In the genomic region with DNA sequence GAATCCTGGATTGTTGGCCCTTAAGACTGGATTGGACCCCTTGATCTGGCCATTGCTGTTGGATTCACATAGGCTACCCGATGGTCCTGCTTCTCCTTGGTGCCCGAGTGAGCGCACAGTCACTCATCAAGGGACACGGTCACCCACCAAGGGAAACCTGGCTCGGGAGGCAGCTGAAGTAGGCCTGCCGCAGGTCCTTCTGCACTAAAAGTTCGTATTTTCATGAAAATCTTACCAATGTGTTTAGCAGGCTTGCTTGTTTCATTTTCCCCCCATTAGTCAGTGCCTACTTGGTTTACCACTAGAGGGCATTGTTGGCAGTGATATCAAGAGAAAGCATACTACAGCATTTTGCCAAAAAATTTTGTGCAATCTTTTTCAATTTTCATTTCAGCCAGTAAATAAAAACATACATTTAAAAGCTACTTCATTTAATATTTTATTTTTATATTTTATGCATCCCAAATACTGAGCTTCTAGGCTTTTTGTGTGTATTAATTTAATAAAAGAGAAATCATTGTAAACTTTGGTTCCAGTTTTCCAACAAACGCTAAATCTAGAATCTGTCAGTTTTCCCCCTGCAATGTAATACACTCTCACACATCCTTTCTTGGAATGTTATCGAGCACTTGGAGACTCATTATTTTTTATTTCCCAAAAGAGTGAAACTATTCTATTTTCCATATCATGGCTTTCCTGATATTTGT, we compare ENCODE assay signal across 1 cellular context.
TF ChIP-seq lines count a peak whose summit lies in the region.

No MANE protein-coding gene starts in this region.

TF ChIP-seq in HepG2, 621 proteins besides CTCF, POLR2A, EP300 and RAD21 (continued from another document):
- TF ChIP-seq, protein P1, sequence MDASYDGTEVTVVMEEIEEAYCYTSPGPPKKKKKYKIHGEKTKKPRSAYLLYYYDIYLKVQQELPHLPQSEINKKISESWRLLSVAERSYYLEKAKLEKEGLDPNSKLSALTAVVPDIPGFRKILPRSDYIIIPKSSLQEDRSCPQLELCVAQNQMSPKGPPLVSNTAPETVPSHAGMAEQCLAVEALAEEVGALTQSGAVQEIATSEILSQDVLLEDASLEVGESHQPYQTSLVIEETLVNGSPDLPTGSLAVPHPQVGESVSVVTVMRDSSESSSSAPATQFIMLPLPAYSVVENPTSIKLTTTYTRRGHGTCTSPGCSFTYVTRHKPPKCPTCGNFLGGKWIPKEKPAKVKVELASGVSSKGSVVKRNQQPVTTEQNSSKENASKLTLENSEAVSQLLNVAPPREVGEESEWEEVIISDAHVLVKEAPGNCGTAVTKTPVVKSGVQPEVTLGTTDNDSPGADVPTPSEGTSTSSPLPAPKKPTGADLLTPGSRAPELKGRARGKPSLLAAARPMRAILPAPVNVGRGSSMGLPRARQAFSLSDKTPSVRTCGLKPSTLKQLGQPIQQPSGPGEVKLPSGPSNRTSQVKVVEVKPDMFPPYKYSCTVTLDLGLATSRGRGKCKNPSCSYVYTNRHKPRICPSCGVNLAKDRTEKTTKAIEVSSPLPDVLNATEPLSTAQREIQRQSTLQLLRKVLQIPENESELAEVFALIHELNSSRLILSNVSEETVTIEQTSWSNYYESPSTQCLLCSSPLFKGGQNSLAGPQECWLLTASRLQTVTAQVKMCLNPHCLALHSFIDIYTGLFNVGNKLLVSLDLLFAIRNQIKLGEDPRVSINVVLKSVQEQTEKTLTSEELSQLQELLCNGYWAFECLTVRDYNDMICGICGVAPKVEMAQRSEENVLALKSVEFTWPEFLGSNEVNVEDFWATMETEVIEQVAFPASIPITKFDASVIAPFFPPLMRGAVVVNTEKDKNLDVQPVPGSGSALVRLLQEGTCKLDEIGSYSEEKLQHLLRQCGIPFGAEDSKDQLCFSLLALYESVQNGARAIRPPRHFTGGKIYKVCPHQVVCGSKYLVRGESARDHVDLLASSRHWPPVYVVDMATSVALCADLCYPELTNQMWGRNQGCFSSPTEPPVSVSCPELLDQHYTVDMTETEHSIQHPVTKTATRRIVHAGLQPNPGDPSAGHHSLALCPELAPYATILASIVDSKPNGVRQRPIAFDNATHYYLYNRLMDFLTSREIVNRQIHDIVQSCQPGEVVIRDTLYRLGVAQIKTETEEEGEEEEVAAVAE (CRISPR knock-in tag; IDR thresholded peaks at IDR 0.05; ENCODE audit: borderline replicate concordance) = no peak
- TF ChIP-seq YEATS2 (CRISPR knock-in tag; IDR thresholded peaks at IDR 0.05; ENCODE audit: borderline replicate concordance) = no peak
- TF ChIP-seq, protein P2, sequence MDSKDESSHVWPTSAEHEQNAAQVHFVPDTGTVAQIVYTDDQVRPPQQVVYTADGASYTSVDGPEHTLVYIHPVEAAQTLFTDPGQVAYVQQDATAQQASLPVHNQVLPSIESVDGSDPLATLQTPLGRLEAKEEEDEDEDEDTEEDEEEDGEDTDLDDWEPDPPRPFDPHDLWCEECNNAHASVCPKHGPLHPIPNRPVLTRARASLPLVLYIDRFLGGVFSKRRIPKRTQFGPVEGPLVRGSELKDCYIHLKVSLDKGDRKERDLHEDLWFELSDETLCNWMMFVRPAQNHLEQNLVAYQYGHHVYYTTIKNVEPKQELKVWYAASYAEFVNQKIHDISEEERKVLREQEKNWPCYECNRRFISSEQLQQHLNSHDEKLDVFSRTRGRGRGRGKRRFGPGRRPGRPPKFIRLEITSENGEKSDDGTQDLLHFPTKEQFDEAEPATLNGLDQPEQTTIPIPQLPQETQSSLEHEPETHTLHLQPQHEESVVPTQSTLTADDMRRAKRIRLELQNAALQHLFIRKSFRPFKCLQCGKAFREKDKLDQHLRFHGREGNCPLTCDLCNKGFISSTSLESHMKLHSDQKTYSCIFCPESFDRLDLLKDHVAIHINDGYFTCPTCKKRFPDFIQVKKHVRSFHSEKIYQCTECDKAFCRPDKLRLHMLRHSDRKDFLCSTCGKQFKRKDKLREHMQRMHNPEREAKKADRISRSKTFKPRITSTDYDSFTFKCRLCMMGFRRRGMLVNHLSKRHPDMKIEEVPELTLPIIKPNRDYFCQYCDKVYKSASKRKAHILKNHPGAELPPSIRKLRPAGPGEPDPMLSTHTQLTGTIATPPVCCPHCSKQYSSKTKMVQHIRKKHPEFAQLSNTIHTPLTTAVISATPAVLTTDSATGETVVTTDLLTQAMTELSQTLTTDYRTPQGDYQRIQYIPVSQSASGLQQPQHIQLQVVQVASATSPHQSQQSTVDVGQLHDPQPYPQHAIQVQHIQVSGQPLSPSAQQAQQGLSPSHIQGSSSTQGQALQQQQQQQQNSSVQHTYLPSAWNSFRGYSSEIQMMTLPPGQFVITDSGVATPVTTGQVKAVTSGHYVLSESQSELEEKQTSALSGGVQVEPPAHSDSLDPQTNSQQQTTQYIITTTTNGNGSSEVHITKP (CRISPR knock-in tag; IDR thresholded peaks at IDR 0.05; ENCODE audit: low read depth) = no peak
- TF ChIP-seq TEF (CRISPR knock-in tag; IDR thresholded peaks at IDR 0.05) = no peak
- no peak for TF ChIP-seq BRF2 (CRISPR knock-in tag; IDR thresholded peaks at IDR 0.05)
- TF ChIP-seq ZC3H13 (CRISPR knock-in tag; IDR thresholded peaks at IDR 0.05) = no peak
- no peak for TF ChIP-seq TGIF2 (CRISPR knock-in tag; IDR thresholded peaks at IDR 0.05)
- TF ChIP-seq, protein P3, sequence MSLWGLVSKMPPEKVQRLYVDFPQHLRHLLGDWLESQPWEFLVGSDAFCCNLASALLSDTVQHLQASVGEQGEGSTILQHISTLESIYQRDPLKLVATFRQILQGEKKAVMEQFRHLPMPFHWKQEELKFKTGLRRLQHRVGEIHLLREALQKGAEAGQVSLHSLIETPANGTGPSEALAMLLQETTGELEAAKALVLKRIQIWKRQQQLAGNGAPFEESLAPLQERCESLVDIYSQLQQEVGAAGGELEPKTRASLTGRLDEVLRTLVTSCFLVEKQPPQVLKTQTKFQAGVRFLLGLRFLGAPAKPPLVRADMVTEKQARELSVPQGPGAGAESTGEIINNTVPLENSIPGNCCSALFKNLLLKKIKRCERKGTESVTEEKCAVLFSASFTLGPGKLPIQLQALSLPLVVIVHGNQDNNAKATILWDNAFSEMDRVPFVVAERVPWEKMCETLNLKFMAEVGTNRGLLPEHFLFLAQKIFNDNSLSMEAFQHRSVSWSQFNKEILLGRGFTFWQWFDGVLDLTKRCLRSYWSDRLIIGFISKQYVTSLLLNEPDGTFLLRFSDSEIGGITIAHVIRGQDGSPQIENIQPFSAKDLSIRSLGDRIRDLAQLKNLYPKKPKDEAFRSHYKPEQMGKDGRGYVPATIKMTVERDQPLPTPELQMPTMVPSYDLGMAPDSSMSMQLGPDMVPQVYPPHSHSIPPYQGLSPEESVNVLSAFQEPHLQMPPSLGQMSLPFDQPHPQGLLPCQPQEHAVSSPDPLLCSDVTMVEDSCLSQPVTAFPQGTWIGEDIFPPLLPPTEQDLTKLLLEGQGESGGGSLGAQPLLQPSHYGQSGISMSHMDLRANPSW (CRISPR knock-in tag; IDR thresholded peaks at IDR 0.05; ENCODE audit: borderline replicate concordance) = no peak
- TF ChIP-seq, protein P4, sequence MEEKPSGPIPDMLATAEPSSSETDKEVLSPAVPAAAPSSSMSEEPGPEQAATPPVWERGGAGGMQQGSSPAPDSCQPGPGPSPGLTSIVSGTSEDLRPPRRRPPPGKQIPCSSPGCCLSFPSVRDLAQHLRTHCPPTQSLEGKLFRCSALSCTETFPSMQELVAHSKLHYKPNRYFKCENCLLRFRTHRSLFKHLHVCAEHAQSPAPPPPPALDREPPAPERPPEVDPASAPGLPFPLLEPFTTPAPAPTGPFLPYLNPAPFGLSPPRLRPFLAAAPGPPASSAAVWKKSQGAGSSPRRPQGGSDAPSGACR (CRISPR knock-in tag; IDR thresholded peaks at IDR 0.05) = no peak
- no peak for TF ChIP-seq HDAC2 (CRISPR knock-in tag; IDR thresholded peaks at IDR 0.05)
- 0 out of 2 replicates have a peak, but pooled peaks have one; percentile 9 for TF ChIP-seq MAFF (IDR thresholded peaks at IDR 0.05; ENCODE audit: low read depth, low read length)
- no peak for TF ChIP-seq TOPORS (CRISPR knock-in tag; IDR thresholded peaks at IDR 0.05)
- no peak for TF ChIP-seq KLF15 (CRISPR knock-in tag; IDR thresholded peaks at IDR 0.05; ENCODE audit: borderline replicate concordance)
- TF ChIP-seq, protein P5, sequence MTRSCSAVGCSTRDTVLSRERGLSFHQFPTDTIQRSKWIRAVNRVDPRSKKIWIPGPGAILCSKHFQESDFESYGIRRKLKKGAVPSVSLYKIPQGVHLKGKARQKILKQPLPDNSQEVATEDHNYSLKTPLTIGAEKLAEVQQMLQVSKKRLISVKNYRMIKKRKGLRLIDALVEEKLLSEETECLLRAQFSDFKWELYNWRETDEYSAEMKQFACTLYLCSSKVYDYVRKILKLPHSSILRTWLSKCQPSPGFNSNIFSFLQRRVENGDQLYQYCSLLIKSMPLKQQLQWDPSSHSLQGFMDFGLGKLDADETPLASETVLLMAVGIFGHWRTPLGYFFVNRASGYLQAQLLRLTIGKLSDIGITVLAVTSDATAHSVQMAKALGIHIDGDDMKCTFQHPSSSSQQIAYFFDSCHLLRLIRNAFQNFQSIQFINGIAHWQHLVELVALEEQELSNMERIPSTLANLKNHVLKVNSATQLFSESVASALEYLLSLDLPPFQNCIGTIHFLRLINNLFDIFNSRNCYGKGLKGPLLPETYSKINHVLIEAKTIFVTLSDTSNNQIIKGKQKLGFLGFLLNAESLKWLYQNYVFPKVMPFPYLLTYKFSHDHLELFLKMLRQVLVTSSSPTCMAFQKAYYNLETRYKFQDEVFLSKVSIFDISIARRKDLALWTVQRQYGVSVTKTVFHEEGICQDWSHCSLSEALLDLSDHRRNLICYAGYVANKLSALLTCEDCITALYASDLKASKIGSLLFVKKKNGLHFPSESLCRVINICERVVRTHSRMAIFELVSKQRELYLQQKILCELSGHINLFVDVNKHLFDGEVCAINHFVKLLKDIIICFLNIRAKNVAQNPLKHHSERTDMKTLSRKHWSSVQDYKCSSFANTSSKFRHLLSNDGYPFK (CRISPR knock-in tag; IDR thresholded peaks at IDR 0.05; ENCODE audit: borderline replicate concordance) = no peak
- TF ChIP-seq, protein P6, sequence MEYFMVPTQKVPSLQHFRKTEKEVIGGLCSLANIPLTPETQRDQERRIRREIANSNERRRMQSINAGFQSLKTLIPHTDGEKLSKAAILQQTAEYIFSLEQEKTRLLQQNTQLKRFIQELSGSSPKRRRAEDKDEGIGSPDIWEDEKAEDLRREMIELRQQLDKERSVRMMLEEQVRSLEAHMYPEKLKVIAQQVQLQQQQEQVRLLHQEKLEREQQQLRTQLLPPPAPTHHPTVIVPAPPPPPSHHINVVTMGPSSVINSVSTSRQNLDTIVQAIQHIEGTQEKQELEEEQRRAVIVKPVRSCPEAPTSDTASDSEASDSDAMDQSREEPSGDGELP (IDR thresholded peaks at IDR 0.05; ENCODE audit: borderline replicate concordance, low read depth) = no peak
- TF ChIP-seq ZNF773 (CRISPR knock-in tag; IDR thresholded peaks at IDR 0.05; ENCODE audit: borderline replicate concordance) = no peak
- no peak for TF ChIP-seq HOXA3 (CRISPR knock-in tag; IDR thresholded peaks at IDR 0.05)
- no peak for TF ChIP-seq ZNF251 (CRISPR knock-in tag; IDR thresholded peaks at IDR 0.05)
- TF ChIP-seq, protein P7, sequence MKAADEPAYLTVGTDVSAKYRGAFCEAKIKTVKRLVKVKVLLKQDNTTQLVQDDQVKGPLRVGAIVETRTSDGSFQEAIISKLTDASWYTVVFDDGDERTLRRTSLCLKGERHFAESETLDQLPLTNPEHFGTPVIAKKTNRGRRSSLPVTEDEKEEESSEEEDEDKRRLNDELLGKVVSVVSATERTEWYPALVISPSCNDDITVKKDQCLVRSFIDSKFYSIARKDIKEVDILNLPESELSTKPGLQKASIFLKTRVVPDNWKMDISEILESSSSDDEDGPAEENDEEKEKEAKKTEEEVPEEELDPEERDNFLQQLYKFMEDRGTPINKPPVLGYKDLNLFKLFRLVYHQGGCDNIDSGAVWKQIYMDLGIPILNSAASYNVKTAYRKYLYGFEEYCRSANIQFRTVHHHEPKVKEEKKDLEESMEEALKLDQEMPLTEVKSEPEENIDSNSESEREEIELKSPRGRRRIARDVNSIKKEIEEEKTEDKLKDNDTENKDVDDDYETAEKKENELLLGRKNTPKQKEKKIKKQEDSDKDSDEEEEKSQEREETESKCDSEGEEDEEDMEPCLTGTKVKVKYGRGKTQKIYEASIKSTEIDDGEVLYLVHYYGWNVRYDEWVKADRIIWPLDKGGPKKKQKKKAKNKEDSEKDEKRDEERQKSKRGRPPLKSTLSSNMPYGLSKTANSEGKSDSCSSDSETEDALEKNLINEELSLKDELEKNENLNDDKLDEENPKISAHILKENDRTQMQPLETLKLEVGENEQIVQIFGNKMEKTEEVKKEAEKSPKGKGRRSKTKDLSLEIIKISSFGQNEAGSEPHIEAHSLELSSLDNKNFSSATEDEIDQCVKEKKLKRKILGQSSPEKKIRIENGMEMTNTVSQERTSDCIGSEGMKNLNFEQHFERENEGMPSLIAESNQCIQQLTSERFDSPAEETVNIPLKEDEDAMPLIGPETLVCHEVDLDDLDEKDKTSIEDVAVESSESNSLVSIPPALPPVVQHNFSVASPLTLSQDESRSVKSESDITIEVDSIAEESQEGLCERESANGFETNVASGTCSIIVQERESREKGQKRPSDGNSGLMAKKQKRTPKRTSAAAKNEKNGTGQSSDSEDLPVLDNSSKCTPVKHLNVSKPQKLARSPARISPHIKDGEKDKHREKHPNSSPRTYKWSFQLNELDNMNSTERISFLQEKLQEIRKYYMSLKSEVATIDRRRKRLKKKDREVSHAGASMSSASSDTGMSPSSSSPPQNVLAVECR (CRISPR knock-in tag; IDR thresholded peaks at IDR 0.05; ENCODE audit: borderline replicate concordance) = no peak
- no peak for TF ChIP-seq SOX13 (IDR thresholded peaks at IDR 0.05)
- no peak for TF ChIP-seq SOX13 (CRISPR knock-in tag; conservative IDR thresholded peaks at IDR 0.05 in 1 of 2, IDR thresholded peaks at IDR 0.05 in 1 of 2)
- TF ChIP-seq BRD4 (CRISPR knock-in tag; IDR thresholded peaks at IDR 0.05) = no peak
- TF ChIP-seq SETDB1 (CRISPR knock-in tag; IDR thresholded peaks at IDR 0.05; ENCODE audit: borderline replicate concordance) = no peak
- TF ChIP-seq MIXL1 (CRISPR knock-in tag; IDR thresholded peaks at IDR 0.05) = no peak
- TF ChIP-seq FOXK2 (IDR thresholded peaks at IDR 0.05) = no peak
- TF ChIP-seq ZNF816 (CRISPR knock-in tag; IDR thresholded peaks at IDR 0.05; ENCODE audit: borderline replicate concordance) = no peak
- TF ChIP-seq MIER2 (CRISPR knock-in tag; IDR thresholded peaks at IDR 0.05) = no peak
